In genomic region chr5:113320160-113320816, GRCh38 we compare ENCODE assay signal across 14 cellular contexts.
DNase-seq lines count a peak whose midpoint lies in the region; ATAC-seq and TF ChIP-seq lines count a peak whose summit lies in the region.
"Had no signal": no experiment of that assay in that cellular context is flagged by ENCODE, and none has a peak within 500 bp of the region (broad histone marks: within the 10 kb centered on the region; RNA-seq: fewer than 3 reads in every experiment).

No MANE protein-coding gene starts in this region.

- H3K27me3 ChIP-seq in left lung, result no peaks in the 10 kb centered on the region

- peaks cover 0 to 14% of the 10 kb centered on the region in 2 donors for H3K4me1 ChIP-seq in left lung

- H3K9me3 ChIP-seq in left lung, result no peaks in the 10 kb centered on the region

- H3K36me3 ChIP-seq in left lung, result no peaks in the 10 kb centered on the region

- DNase-seq in left lung, result no peak
- no peak for DNase-seq in NCI-H146 treated with DMSO at 0.1 percent for 48 hours (lab: John Stamatoyannopoulos, UW; ENCODE audit: unreplicated experiment)
- DNase-seq: activated B cell treated with CpG ODN at 0.5 μM for 24 hours; AML-193; NCI-H1436; NCI-H510A; stimulated activated naive CD8-positive, alpha-beta T cell treated with anti-CD3 and anti-CD28 coated beads, Interleukin-15, Interleukin-2, amounts not matched to agents 100 U/mL and 50 U/mL, for 24 hours had no signal

- H3K4me3 ChIP-seq in left lung, result no peak overlapping the region
- H3K4me3 ChIP-seq: K562 had no signal

- H3K27ac ChIP-seq in left lung, result no peak overlapping the region

- no peak for TF ChIP-seq CTCF in left lung (IDR thresholded peaks at IDR 0.05)

- ATAC-seq in GM18873 (IDR thresholded peaks at IDR 0.05; ENCODE audit: low FRiP score, unreplicated experiment), result peak; percentile 86
- ATAC-seq in GM21515 (IDR thresholded peaks at IDR 0.05; ENCODE audit: unreplicated experiment), result peak; percentile 78
- ATAC-seq in HG03039 (IDR thresholded peaks at IDR 0.05; ENCODE audit: unreplicated experiment), result peak; percentile 83
- ATAC-seq in left lung, result peak; percentile 51
- ATAC-seq in GM19455 (IDR thresholded peaks at IDR 0.05; ENCODE audit: unreplicated experiment), result no peak
- no peak for ATAC-seq in HG02938 (IDR thresholded peaks at IDR 0.05; ENCODE audit: unreplicated experiment)
- ATAC-seq in HG03520 (IDR thresholded peaks at IDR 0.05; ENCODE audit: unreplicated experiment), result no peak
- ATAC-seq: K562; stimulated activated naive CD8-positive, alpha-beta T cell treated with anti-CD3 and anti-CD28 coated beads, Interleukin-15, Interleukin-2, amounts not matched to agents 100 U/mL and 50 U/mL, for 24 hours had no signal

- intact Hi-C loops in left lung (cut with DNase I), result no loop called here

Comparison
In these comparisons a context has a peak if more than half of its experiments do, and no peak if none do; other contexts are left out.
1. ATAC-seq: peak in GM18873 (single experiment), GM21515 (single experiment), HG03039 (single experiment) and left lung (single experiment); none in GM19455 (single experiment), HG02938 (single experiment) and HG03520 (single experiment).